In the genomic region with DNA sequence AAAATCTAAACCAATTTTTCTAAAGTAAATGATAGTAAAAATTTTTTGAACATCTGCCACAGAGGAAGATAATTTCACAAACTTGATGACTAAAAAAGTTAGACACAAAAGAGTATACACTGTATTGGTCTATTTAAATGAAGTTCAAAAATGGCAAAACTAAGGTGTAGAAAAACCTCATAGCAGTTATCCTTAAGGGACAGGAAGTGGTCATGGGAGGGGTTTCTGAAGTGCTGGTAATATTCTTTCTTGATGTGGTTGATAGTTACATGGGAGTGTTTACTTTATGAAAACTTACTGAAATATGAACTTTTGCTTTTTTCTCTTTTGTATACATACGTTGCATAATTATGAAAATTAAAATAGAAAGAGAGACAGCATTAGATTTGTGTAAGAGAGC, we compare ENCODE assay signal across 8 cellular contexts.
DNase-seq lines count a peak whose midpoint lies in the region; ATAC-seq, FAIRE-seq and TF ChIP-seq lines count a peak whose summit lies in the region.
"Not testable (repeated sequence)": the region's sequence is repeated elsewhere in the genome, so short reads cannot be mapped to it uniquely, and the experiment has no call there.

No MANE protein-coding gene starts in this region.

- not testable (repeated sequence) for H2BK120ac ChIP-seq in H1 (replicated peaks; ENCODE audit: low read depth, low read length)

- H2AK5ac ChIP-seq in H1 (ENCODE audit: low read depth, low read length) = not testable (repeated sequence)

- not testable (repeated sequence) for H3K23ac ChIP-seq in H1 (ENCODE audit: insufficient read length)

- CTCF ChIA-PET in activated CD8-positive, alpha-beta memory T cell treated with anti-CD3 and anti-CD28 coated beads, Interleukin-2, amount 10 ng/mL, durations not matched to agents 7 days and 5 days (lab: Charles Lee); H1 (lab: Charles Lee; ENCODE audit: partially characterized antibody): not testable (repeated sequence)

- H3K9me3 Mint-ChIP-seq in activated CD8-positive, alpha-beta memory T cell treated with anti-CD3 and anti-CD28 coated beads, Interleukin-2, amount 10 ng/mL, durations not matched to agents 7 days and 5 days (ENCODE audit: low read depth); activated naive CD4-positive, alpha-beta T cell treated with anti-CD3 and anti-CD28 coated beads, Interleukin-2, amount 50 U/mL, for 72 hours; natural killer cell; stimulated activated naive CD8-positive, alpha-beta T cell treated with anti-CD3 and anti-CD28 coated beads, Interleukin-15, amount 100 ng/mL, for 72 hours: not testable (repeated sequence)

- H3K27me3 ChIP-seq in DND-41 (ENCODE audit: insufficient read depth, low read length, poor library complexity); H1 (replicated peaks in 1 of 4; ENCODE audit: control insufficient read depth in 3 of 4, extremely low read depth in 1 of 4, insufficient read depth in 3 of 4, low read length in 3 of 4): not testable (repeated sequence)

- not testable (repeated sequence) for H2BK15ac ChIP-seq in H1 (ENCODE audit: low read length)

- intact Hi-C loops in natural killer cell (cut with micrococcal nuclease) = not testable (repeated sequence)

- not testable (repeated sequence) for H3K18ac ChIP-seq in H1 (ENCODE audit: extremely low read depth, low read length)

- not testable (repeated sequence) for H4K5ac ChIP-seq in H1 (ENCODE audit: insufficient read length, low read depth, low read length)

- H3K4ac ChIP-seq in H1 (replicated peaks; ENCODE audit: insufficient read length, low read depth, low read length) = not testable (repeated sequence)

- 55% methylated on average over 1 of the region's 1 CpG; no CpG with 5 or more reads in 1 of the 2 experiments for WGBS in H1 (ENCODE audit: extremely low coverage in 1 of 2, insufficient coverage in 1 of 2, insufficient read length in 1 of 2, insufficient replicate concordance in 2 of 2, low coverage in 1 of 2, low lambda C conversion rate in 2 of 2, missing lambda C conversion rate in 1 of 2), 2 experiments

- TF ChIP-seq CTCF in DND-41 (IDR thresholded peaks at IDR 0.05; ENCODE audit: borderline replicate concordance, extremely low read depth, low read length, poor library complexity, severe bottlenecking); H1 (IDR thresholded peaks at IDR 0.05; ENCODE audit: control extremely low read depth in 1 of 3, insufficient read depth in 1 of 3, low read depth in 1 of 3, low read length in 3 of 3); natural killer cell (IDR thresholded peaks at IDR 0.05): not testable (repeated sequence)

- H3K4me2 ChIP-seq in DND-41 (ENCODE audit: insufficient read depth, low read length); H1 (ENCODE audit: insufficient read depth in 1 of 2, low read depth in 2 of 2, low read length in 2 of 2): not testable (repeated sequence)

- not testable (repeated sequence) for H4K20me1 ChIP-seq in DND-41 (ENCODE audit: insufficient read depth, low read length); H1 (replicated peaks in 1 of 2; ENCODE audit: control insufficient read depth in 1 of 2, insufficient read depth in 2 of 2, low read length in 2 of 2)

- H3K27ac ChIP-seq in DND-41 (ENCODE audit: low read length) = peak overlapping the region; percentile 69
- not testable (repeated sequence) for H3K27ac ChIP-seq in H1 (ENCODE audit: low read depth, low read length)

- not testable (repeated sequence) for H3K27ac Mint-ChIP-seq in activated CD8-positive, alpha-beta memory T cell treated with anti-CD3 and anti-CD28 coated beads, Interleukin-2, amount 10 ng/mL, durations not matched to agents 7 days and 5 days; activated naive CD4-positive, alpha-beta T cell treated with anti-CD3 and anti-CD28 coated beads, Interleukin-2, amount 50 U/mL, for 72 hours; natural killer cell; stimulated activated naive CD8-positive, alpha-beta T cell treated with anti-CD3 and anti-CD28 coated beads, Interleukin-15, amount 100 ng/mL, for 72 hours

- not testable (repeated sequence) for H3K4me3 ChIP-seq in DND-41 (ENCODE audit: low read depth in 1 of 2, low read length in 2 of 2); H1 (ENCODE audit: extremely low read depth in 1 of 4, insufficient read depth in 2 of 4, low read depth in 3 of 4, low read length in 4 of 4)

- not testable (repeated sequence) for DNase-seq in DND-41; activated CD8-positive, alpha-beta memory T cell treated with anti-CD3 and anti-CD28 coated beads, Interleukin-2, amount 10 ng/mL, durations not matched to agents 7 days and 5 days; activated naive CD4-positive, alpha-beta T cell treated with anti-CD3 and anti-CD28 coated beads, Interleukin-2, amount 50 U/mL, for 72 hours (ENCODE audit: low spot score in 2 of 2); H1 (ENCODE audit: low read depth in 1 of 2, low spot score in 2 of 2); natural killer cell; stimulated activated naive CD8-positive, alpha-beta T cell treated with anti-CD3 and anti-CD28 coated beads, Interleukin-15, amount 100 ng/mL, for 72 hours

- H3K4me1 ChIP-seq in DND-41 (ENCODE audit: insufficient read depth, low read length) = peaks cover 25% of the 10 kb centered on the region
- H3K4me1 ChIP-seq in H1 (replicated peaks in 1 of 4; ENCODE audit: control insufficient read depth in 3 of 4, insufficient read depth in 4 of 4, low read length in 3 of 4) = not testable (repeated sequence)

- ATAC-seq in DND-41 (ENCODE audit: insufficient read depth, low read depth) (peak; percentile 98), natural killer cell (peak; percentile 73 to 83 (median 75))
- peak; percentile 28 to 58 for ATAC-seq in activated CD4-positive, CD25-positive, alpha-beta regulatory T cell treated with anti-CD3 and anti-CD28 coated beads, Interleukin-2, amount 50 U/mL, for 24 hours
- peak; percentile 70 for ATAC-seq in activated CD8-positive, alpha-beta memory T cell treated with anti-CD3 and anti-CD28 coated beads, Interleukin-2, amount 10 ng/mL, durations not matched to agents 7 days and 5 days
- peak; percentile 41 to 73 for ATAC-seq in activated naive CD4-positive, alpha-beta T cell treated with anti-CD3 and anti-CD28 coated beads, Interleukin-2, amount 50 U/mL, for 72 hours
- ATAC-seq in stimulated activated naive CD8-positive, alpha-beta T cell treated with anti-CD3 and anti-CD28 coated beads, Interleukin-15, amount 100 ng/mL, for 72 hours = peak; percentile 91

- H3K4me1 Mint-ChIP-seq in activated CD8-positive, alpha-beta memory T cell treated with anti-CD3 and anti-CD28 coated beads, Interleukin-2, amount 10 ng/mL, durations not matched to agents 7 days and 5 days; natural killer cell; stimulated activated naive CD8-positive, alpha-beta T cell treated with anti-CD3 and anti-CD28 coated beads, Interleukin-15, amount 100 ng/mL, for 72 hours: not testable (repeated sequence)

- H3K27me3 Mint-ChIP-seq in activated CD8-positive, alpha-beta memory T cell treated with anti-CD3 and anti-CD28 coated beads, Interleukin-2, amount 10 ng/mL, durations not matched to agents 7 days and 5 days; natural killer cell (ENCODE audit: low read depth in 2 of 2); stimulated activated naive CD8-positive, alpha-beta T cell treated with anti-CD3 and anti-CD28 coated beads, Interleukin-15, amount 100 ng/mL, for 72 hours: not testable (repeated sequence)

- not testable (repeated sequence) for H3K36me3 ChIP-seq in DND-41 (ENCODE audit: insufficient read depth, low read length); H1 (ENCODE audit: control insufficient read depth in 2 of 4, insufficient read depth in 4 of 4, low read length in 3 of 4)

- TF ChIP-seq EP300 in H1 (IDR thresholded peaks at IDR 0.05; ENCODE audit: borderline replicate concordance in 1 of 2, low read depth in 2 of 2, low read length in 2 of 2) = not testable (repeated sequence)

- not testable (repeated sequence) for H4K8ac ChIP-seq in H1 (ENCODE audit: extremely low read depth, insufficient read depth, low read length)

- not testable (repeated sequence) for H3K4me3 Mint-ChIP-seq in activated CD8-positive, alpha-beta memory T cell treated with anti-CD3 and anti-CD28 coated beads, Interleukin-2, amount 10 ng/mL, durations not matched to agents 7 days and 5 days; natural killer cell; stimulated activated naive CD8-positive, alpha-beta T cell treated with anti-CD3 and anti-CD28 coated beads, Interleukin-15, amount 100 ng/mL, for 72 hours

- not testable (repeated sequence) for TF ChIP-seq RAD21 in H1 (IDR thresholded peaks at IDR 0.05 in 1 of 2, conservative IDR thresholded peaks at IDR 0.05 in 1 of 2; ENCODE audit: low read depth in 2 of 2, low read length in 2 of 2)

- not testable (repeated sequence) for H3K79me2 ChIP-seq in DND-41 (ENCODE audit: insufficient read depth, low read length); H1 (ENCODE audit: control insufficient read depth in 1 of 2, insufficient read depth in 2 of 2, low read length in 2 of 2)

- not testable (repeated sequence) for H3K9me3 ChIP-seq in DND-41 (ENCODE audit: insufficient read depth, low read length, severe bottlenecking); H1 (ENCODE audit: insufficient read depth in 2 of 2, low read depth in 1 of 2, low read length in 1 of 2)

- not testable (repeated sequence) for H3K23me2 ChIP-seq in H1 (ENCODE audit: low read depth, low read length)

- H3K56ac ChIP-seq in H1 (replicated peaks; ENCODE audit: insufficient read length, low read depth, low read length) = not testable (repeated sequence)

- not testable (repeated sequence) for H2BK12ac ChIP-seq in H1 (ENCODE audit: low read depth, low read length)

- POLR2A ChIA-PET in H1 (lab: Charles Lee; ENCODE audit: partially characterized antibody) = not testable (repeated sequence)

- FAIRE-seq in A204.1 (lab: Jason Lieb, UNC) = peak; percentile 74
- FAIRE-seq in H1 (lab: Jason Lieb, UNC) = peak; percentile 28

- not testable (repeated sequence) for TF ChIP-seq POLR2A in H1 (IDR thresholded peaks at IDR 0.05; ENCODE audit: control extremely low read depth in 1 of 2, low read depth in 2 of 2, low read length in 2 of 2)

- H2AFZ ChIP-seq in DND-41 (ENCODE audit: low read depth, low read length); H1 (ENCODE audit: low read length): not testable (repeated sequence)

- H3K9ac ChIP-seq in DND-41 (ENCODE audit: low read depth, low read length); H1 (replicated peaks in 1 of 4; ENCODE audit: extremely low read depth in 1 of 4, low read depth in 3 of 4, low read length in 3 of 4): not testable (repeated sequence)

- H4K91ac ChIP-seq in H1 (replicated peaks; ENCODE audit: insufficient read length, low read length) = not testable (repeated sequence)

- H3K36me3 Mint-ChIP-seq in activated CD8-positive, alpha-beta memory T cell treated with anti-CD3 and anti-CD28 coated beads, Interleukin-2, amount 10 ng/mL, durations not matched to agents 7 days and 5 days; activated naive CD4-positive, alpha-beta T cell treated with anti-CD3 and anti-CD28 coated beads, Interleukin-2, amount 50 U/mL, for 72 hours; natural killer cell: not testable (repeated sequence)

- not testable (repeated sequence) for H2BK5ac ChIP-seq in H1 (ENCODE audit: low read depth, low read length)

- not testable (repeated sequence) for H2BK20ac ChIP-seq in H1 (ENCODE audit: low read length)

- not testable (repeated sequence) for H3K79me1 ChIP-seq in H1 (ENCODE audit: low read depth, low read length)

- not testable (repeated sequence) for H3K14ac ChIP-seq in H1 (ENCODE audit: insufficient read length)

Comparison
In these comparisons a context has a peak if more than half of its experiments do, and no peak if none do; other contexts are left out.
1. ATAC-seq: peak in every context shown above with its lines; median percentile 98 in DND-41; 91 in stimulated activated naive CD8-positive, alpha-beta T cell treated with anti-CD3 and anti-CD28 coated beads, Interleukin-15, amount 100 ng/mL, for 72 hours; 75 in natural killer cell; 70 in activated CD8-positive, alpha-beta memory T cell treated with anti-CD3 and anti-CD28 coated beads, Interleukin-2, amount 10 ng/mL, durations not matched to agents 7 days and 5 days; 57 in activated naive CD4-positive, alpha-beta T cell treated with anti-CD3 and anti-CD28 coated beads, Interleukin-2, amount 50 U/mL, for 72 hours; 43 in activated CD4-positive, CD25-positive, alpha-beta regulatory T cell treated with anti-CD3 and anti-CD28 coated beads, Interleukin-2, amount 50 U/mL, for 24 hours.